ENCODE assay signal across 8 cellular contexts in the genomic region with DNA sequence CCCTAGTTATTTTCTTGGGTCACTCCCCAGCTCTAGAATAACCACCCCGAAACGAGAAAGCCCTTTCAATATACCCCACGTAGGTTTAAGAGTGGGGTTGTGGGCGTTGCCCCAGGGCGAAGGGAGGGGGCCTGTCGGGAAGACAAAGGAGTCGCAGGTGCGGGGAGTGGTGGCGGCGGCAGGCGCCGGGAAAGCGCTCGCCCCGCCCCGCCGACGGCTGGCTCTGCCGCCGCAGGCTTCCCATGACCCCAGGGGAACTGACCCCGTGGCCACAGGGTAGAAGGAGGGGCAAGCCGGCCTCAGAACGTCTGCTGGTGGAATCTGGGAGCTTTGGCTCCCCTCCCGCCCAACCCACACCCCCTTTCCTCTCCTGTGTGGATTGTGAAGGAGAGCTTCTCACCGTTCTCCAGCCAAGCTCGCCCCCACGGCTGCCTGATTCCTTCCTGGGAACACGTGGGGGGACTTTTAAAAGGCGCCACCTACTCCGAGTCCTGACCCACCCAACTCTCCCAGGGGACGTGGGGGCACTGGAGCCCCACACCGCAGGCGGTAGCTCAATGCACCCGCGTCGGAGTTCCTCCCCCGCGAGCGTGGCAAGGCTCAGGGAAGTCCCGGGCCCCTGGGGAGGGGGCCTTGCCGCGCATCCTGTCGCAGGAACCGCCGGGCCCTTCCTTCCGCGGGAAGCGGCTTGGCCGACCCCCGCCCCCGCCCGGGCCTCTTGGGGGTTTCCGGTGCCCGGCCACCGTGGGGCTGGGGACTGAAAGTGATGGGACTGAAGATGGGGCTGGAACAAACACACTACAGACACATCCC. TPM values are rescaled to one million over a fixed set of nuclear protein-coding genes. Genes with fewer than 3 reads are reported as not detected.
DNase-seq lines count a peak whose midpoint lies in the region; ATAC-seq and TF ChIP-seq lines count a peak whose summit lies in the region.

No MANE protein-coding gene starts in this region.

- ATAC-seq in HG02763 (IDR thresholded peaks at IDR 0.05; ENCODE audit: unreplicated experiment): peak; percentile 20

- intact Hi-C loops in uterus (cut with DNase I; ENCODE audit: low total_unique reads): no loop called here

- H3K27me3 ChIP-seq in neuron (ENCODE audit: insufficient read depth, low read length) (no peaks in the 10 kb centered on the region), uterus (no peaks in the 10 kb centered on the region)

- no peaks in the 10 kb centered on the region for H3K9me3 ChIP-seq in neuron (ENCODE audit: low read length)
- no peaks in the 10 kb centered on the region for H3K9me3 ChIP-seq in uterus

- POLR2A ChIA-PET in RWPE1 (lab: Yijun Ruan, JAX; ENCODE audit: low non-redundant PET): interaction anchor here (0.5 to 2.0 kb wide), 7 partner anchors 8 to 179 kb away, joined by 3 to 9 read pairs (median 5); no protein-coding TSS in a partner anchor

- no peaks in the 10 kb centered on the region for H3K36me3 ChIP-seq in neuron (ENCODE audit: insufficient read depth, low read length)
- H3K36me3 ChIP-seq in uterus: no peaks in the 10 kb centered on the region

- peaks cover 25% of the 10 kb centered on the region for H3K4me1 ChIP-seq in neuron (ENCODE audit: insufficient read depth, low read length)
- peaks cover 0 to 7% of the 10 kb centered on the region in 2 donors for H3K4me1 ChIP-seq in uterus

- H2AFZ ChIP-seq in neuron (ENCODE audit: low read depth, low read length): no peak overlapping the region

- peak; percentile 85 for DNase-seq in COLO668 (lab: John Stamatoyannopoulos, UW; ENCODE audit: unreplicated experiment)
- DNase-seq in RWPE1 (ENCODE audit: low spot score): peak; percentile 64
- peak; percentile 73 for DNase-seq in activated gamma-delta T cell treated with anti-CD3 and anti-CD28 coated beads, Interleukin-2, amount 50 U/mL, for 16 hours (ENCODE audit: low read depth)
- peak; percentile 10 for DNase-seq in foreskin melanocyte
- DNase-seq in uterus: peak; percentile 82
- no peak for DNase-seq in NCI-H345 treated with DMSO at 0.1 percent for 48 hours (lab: John Stamatoyannopoulos, UW; ENCODE audit: unreplicated experiment)

- TF ChIP-seq CTCF in RWPE1 (conservative IDR thresholded peaks at IDR 0.05; ENCODE audit: low read depth): no peak
- TF ChIP-seq CTCF in uterus (IDR thresholded peaks at IDR 0.05): no peak

- peak overlapping the region; percentile 100 for H3K27ac ChIP-seq in RWPE1
- peak overlapping the region; percentile 94 to 98 for H3K27ac ChIP-seq in uterus

- no peak for TF ChIP-seq POLR2A in uterus (IDR thresholded peaks at IDR 0.05)

- CTCF ChIA-PET in RWPE1 (lab: Yijun Ruan, JAX): interaction anchor here (0.6 to 1.3 kb wide), 5 partner anchors 26 to 191 kb away, joined by 3 to 9 read pairs (median 4); no protein-coding TSS in a partner anchor

- peak overlapping the region; percentile 82 for H3K4me3 ChIP-seq in neuron (ENCODE audit: low read length)
- peak overlapping the region; percentile 79 to 81 for H3K4me3 ChIP-seq in uterus

RNA-seq across cellular contexts. Expression of gene IER2, which starts 5.5 kb away (rescaled TPM):
- 100 to 1,000 TPM in 1 of 4 donors, 10 to 100 TPM in 3; 15.1 to 108 (median 66.7) TPM for total RNA-seq in uterus

RNA-seq across cellular contexts. Expression of gene STX10, which starts 5.5 kb away (rescaled TPM):
- 10 to 100 TPM; 42.2 to 72.1 (median 44.8) TPM for total RNA-seq in uterus

RNA-seq across cellular contexts. Expression of gene NACC1, which starts 37.6 kb away (rescaled TPM):
- total RNA-seq in uterus: 10 to 100 TPM; 13.4 to 28.1 (median 15.8) TPM

RNA-seq across cellular contexts. Expression of gene TRMT1, which starts 39.1 kb away (rescaled TPM):
- 10 to 100 TPM; 23.2 to 99.4 (median 33.6) TPM for total RNA-seq in uterus

RNA-seq across cellular contexts. Expression of gene LYL1, which starts 53.0 kb away (rescaled TPM):
- 10 to 100 TPM in 3 of 4 donors, 1 to 10 TPM in 1; 2.6 to 15.5 (median 11.1) TPM for total RNA-seq in uterus
